Comparison of ENCODE assay signal across 32 cellular contexts in the genomic region with DNA sequence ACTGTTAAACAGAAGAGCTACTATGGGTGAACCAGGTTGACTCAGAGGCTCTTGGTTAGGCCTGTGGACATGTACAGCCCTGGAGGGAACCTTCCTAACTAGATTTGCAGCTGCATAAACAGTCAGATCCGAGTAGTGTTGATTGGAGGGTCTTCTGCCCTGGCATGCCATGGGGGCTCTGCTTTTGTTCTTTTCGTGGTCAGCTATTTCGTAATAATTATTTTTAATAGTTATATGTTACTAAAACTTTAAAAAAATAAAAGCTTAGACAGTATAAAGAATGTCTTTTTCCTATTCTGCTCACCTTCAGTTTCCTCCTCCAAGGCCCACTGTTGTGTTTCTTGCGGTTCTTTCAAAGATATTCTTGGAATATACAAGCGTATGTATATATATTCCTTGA.
DNase-seq lines count a peak whose midpoint lies in the region; ATAC-seq, FAIRE-seq and TF ChIP-seq lines count a peak whose summit lies in the region.
"Had no signal": no experiment of that assay in that cellular context is flagged by ENCODE, and none has a peak within 500 bp of the region (broad histone marks: within the 10 kb centered on the region; RNA-seq: fewer than 3 reads in every experiment).

No MANE protein-coding gene starts in this region.

- H3K56ac ChIP-seq in IMR-90 (ENCODE audit: extremely low read depth, insufficient read depth, low read length), result no peak overlapping the region

- H3K9me3 ChIP-seq in HepG2 (ENCODE audit: low read length) (no peaks in the 10 kb centered on the region), right lobe of liver (no peaks in the 10 kb centered on the region), IMR-90 (ENCODE audit: control insufficient read depth, insufficient read depth, low read length) (no peaks in the 10 kb centered on the region), K562 (replicated peaks; ENCODE audit: control insufficient read depth, insufficient read depth, low read depth, low read length) (no peaks in the 10 kb centered on the region)
- H3K9me3 ChIP-seq: BE2C, Caco-2 had no signal

- H4K5ac ChIP-seq in IMR-90 (ENCODE audit: low read depth, low read length), result no peak overlapping the region

- no peak overlapping the region for H2BK5ac ChIP-seq in IMR-90 (ENCODE audit: low read depth, low read length, poor library complexity, severe bottlenecking)

- H3K4me2 ChIP-seq in HepG2 (ENCODE audit: low read depth, low read length), result no peak overlapping the region
- H3K4me2 ChIP-seq in IMR-90 (ENCODE audit: low read depth, low read length), result no peak overlapping the region
- no peak overlapping the region for H3K4me2 ChIP-seq in K562 (ENCODE audit: insufficient read depth, low read length)
- H3K4me2 ChIP-seq: A549; BLaER1; BLaER1 treated with 17β-estradiol and CSF1 and Interleukin-3, amounts not matched to agents 10 nM and 100 nM had no signal

- FAIRE-seq in HepG2 (lab: Jason Lieb, UNC) (no peak), K562 (lab: Jason Lieb, UNC) (no peak)
- FAIRE-seq: A204.1, A549, D721Med had no signal

- no peak overlapping the region for H3K14ac ChIP-seq in IMR-90 (replicated peaks; ENCODE audit: low read depth, low read length)

- no peak for TF ChIP-seq EP300 in HepG2 (IDR thresholded peaks at IDR 0.05; ENCODE audit: low read depth in 2 of 2, low read length in 2 of 2)
- TF ChIP-seq EP300 in HepG2 (CRISPR knock-in tag; IDR thresholded peaks at IDR 0.05; ENCODE audit: borderline replicate concordance), result no peak
- TF ChIP-seq EP300 in K562 (IDR thresholded peaks at IDR 0.05; ENCODE audit: low read length), result no peak

- H3K36me3 ChIP-seq in HepG2 (replicated peaks in 1 of 2; ENCODE audit: control insufficient read depth in 1 of 2, insufficient read depth in 2 of 2, low read length in 2 of 2) (peaks cover 3 to 26% of the 10 kb centered on the region in 2 experiments; a peak in 4 of 5 replicates), right lobe of liver (peaks cover 0 to 10% (median 0%) of the 10 kb centered on the region in 4 donors), IMR-90 (ENCODE audit: control insufficient read depth, insufficient read depth, low read length) (peaks cover 2% of the 10 kb centered on the region), K562 (ENCODE audit: control insufficient read depth, insufficient read depth, low read length) (peaks cover 7% of the 10 kb centered on the region; the same call in 1 of the 3 replicates)

- ATAC-seq in HepG2 (no peak), right lobe of liver (no peak), IMR-90 (ENCODE audit: low read depth) (no peak), K562 (no peak)
- ATAC-seq: A549; CD8-positive, alpha-beta T cell had no signal

- POLR2A ChIA-PET in HepG2 (lab: Yijun Ruan, JAX), result no interaction called here
- POLR2A ChIA-PET in IMR-90 (lab: Charles Lee; ENCODE audit: unreplicated experiment), result no interaction called here
- POLR2A ChIA-PET in K562 (lab: Yijun Ruan, JAX), result interaction anchor here (0.7 to 2.4 kb wide), 2 partner anchors 10 to 17 kb away, joined by 3 to 9 read pairs; no protein-coding TSS in a partner anchor

- no peak for TF ChIP-seq POLR2A in HepG2 (IDR thresholded peaks at IDR 0.05; ENCODE audit: insufficient read depth in 1 of 2, low read depth in 2 of 2, low read length in 2 of 2)
- no peak for TF ChIP-seq POLR2A in right lobe of liver (IDR thresholded peaks at IDR 0.05)
- no peak for TF ChIP-seq POLR2A in IMR-90 (IDR thresholded peaks at IDR 0.05; ENCODE audit: low read depth, low read length)
- TF ChIP-seq POLR2A in K562 (conservative IDR thresholded peaks at IDR 0.05), result no peak

- H4K91ac ChIP-seq in IMR-90 (ENCODE audit: insufficient read depth, low read depth, low read length), result no peak overlapping the region

- H3K27ac ChIP-seq in HepG2 (ENCODE audit: extremely low read length, insufficient read depth, low read length), result no peak overlapping the region
- H3K27ac ChIP-seq in right lobe of liver, result no peak overlapping the region
- H3K27ac ChIP-seq in IMR-90 (ENCODE audit: insufficient read depth, low read length), result no peak overlapping the region
- H3K27ac ChIP-seq in K562 (ENCODE audit: extremely low read depth, low read depth, low read length), result no peak overlapping the region
- H3K27ac ChIP-seq: 22Rv1; A549; BLaER1; BLaER1 treated with 17β-estradiol and CSF1 and Interleukin-3, amounts not matched to agents 10 nM and 100 nM; C4-2B had no signal

- H4K20me1 ChIP-seq in HepG2 (ENCODE audit: insufficient read depth, low read length) (no peaks in the 10 kb centered on the region), IMR-90 (ENCODE audit: insufficient read depth, low read length) (no peaks in the 10 kb centered on the region), K562 (replicated peaks; ENCODE audit: control insufficient read depth, insufficient read depth, low read length) (no peaks in the 10 kb centered on the region)
- H4K20me1 ChIP-seq: BLaER1 had no signal

- no peak overlapping the region for H2AK5ac ChIP-seq in IMR-90 (ENCODE audit: low read depth, low read length)

- H3K9ac ChIP-seq in HepG2 (ENCODE audit: insufficient read depth, low read depth, low read length) (no peak overlapping the region), IMR-90 (ENCODE audit: low read depth, low read length) (no peak overlapping the region), K562 (ENCODE audit: insufficient read depth in 1 of 2, low read depth in 2 of 2, low read length in 2 of 2) (no peak overlapping the region)
- H3K9ac ChIP-seq: BLaER1; BLaER1 treated with 17β-estradiol and CSF1 and Interleukin-3, amounts not matched to agents 10 nM and 100 nM had no signal

- H3K4me3 ChIP-seq in HepG2 (replicated peaks in 1 of 3; ENCODE audit: insufficient read depth in 1 of 3, low read depth in 2 of 3, low read length in 3 of 3) (no peak overlapping the region), right lobe of liver (no peak overlapping the region), IMR-90 (ENCODE audit: insufficient read depth, low read depth, low read length) (no peak overlapping the region), K562 (no peak overlapping the region)
- H3K4me3 ChIP-seq: A549; BLaER1; BLaER1 treated with 17β-estradiol and CSF1 and Interleukin-3, amounts not matched to agents 10 nM and 100 nM had no signal

- no peak overlapping the region for H3K23ac ChIP-seq in IMR-90 (ENCODE audit: low read depth, low read length)

- H2BK20ac ChIP-seq in IMR-90 (ENCODE audit: low read depth, low read length), result no peak overlapping the region

- H3K4me1 ChIP-seq in HepG2 (ENCODE audit: insufficient read depth, low read length) (no peaks in the 10 kb centered on the region), right lobe of liver (no peaks in the 10 kb centered on the region), IMR-90 (ENCODE audit: control insufficient read depth, insufficient read depth, low read length) (peaks cover 5% of the 10 kb centered on the region), K562 (replicated peaks in 1 of 2; ENCODE audit: control insufficient read depth in 2 of 2, insufficient read depth in 2 of 2, low read length in 2 of 2) (no peaks in the 10 kb centered on the region)
- H3K4me1 ChIP-seq: BE2C, Caco-2 had no signal

- BruUV-seq in HepG2 (replicated peaks; lab: Mats Ljungman, UMichigan), result no TSS peak
- BruUV-seq in IMR-90 (replicated peaks; lab: Mats Ljungman, UMichigan), result no TSS peak
- no TSS peak for BruUV-seq in K562 (replicated peaks; lab: Mats Ljungman, UMichigan)

- intact Hi-C loops in HepG2 (cut with micrococcal nuclease; ENCODE audit: unreplicated experiment), result no loop called here
- intact Hi-C loops in right lobe of liver (cut with DNase I), result no loop called here
- intact Hi-C loops in IMR-90 (cut with micrococcal nuclease), result loop anchor here (5.0 kb wide), 1 partner anchor 34 kb away; no protein-coding TSS in a partner anchor
- intact Hi-C loops in K562 (cut with micrococcal nuclease), result no loop called here

- peaks cover 0 to 8% of the 10 kb centered on the region in 2 experiments; a peak in 2 of 4 replicates for H3K79me1 ChIP-seq in IMR-90 (ENCODE audit: low read depth in 1 of 2, low read length in 2 of 2)

- TF ChIP-seq CTCF in HepG2 (CRISPR knock-in tag; IDR thresholded peaks at IDR 0.05) (no peak), right lobe of liver (IDR thresholded peaks at IDR 0.05) (no peak), IMR-90 (conservative IDR thresholded peaks at IDR 0.05; ENCODE audit: low read depth, low read length) (no peak), K562 (IDR thresholded peaks at IDR 0.05 in 2 of 3, conservative IDR thresholded peaks at IDR 0.05 in 1 of 3; ENCODE audit: insufficient read depth in 2 of 3, low read depth in 1 of 3, low read length in 3 of 3) (no peak)

- TF ChIP-seq RAD21 in HepG2 (CRISPR knock-in tag; IDR thresholded peaks at IDR 0.05) (no peak), IMR-90 (IDR thresholded peaks at IDR 0.05; ENCODE audit: low read length) (no peak), K562 (CRISPR knock-in tag; conservative IDR thresholded peaks at IDR 0.05 in 1 of 2, IDR thresholded peaks at IDR 0.05 in 1 of 2) (no peak)

- CTCF ChIA-PET in HepG2 (lab: Yijun Ruan, JAX; ENCODE audit: low intra/inter-chr PET ratio, low total read pairs), result no interaction called here
- CTCF ChIA-PET in IMR-90 (lab: Yijun Ruan, JAX), result interaction anchor here (0.9 kb wide), 1 partner anchor 24 kb away, joined by 4 read pairs; no protein-coding TSS in a partner anchor
- CTCF ChIA-PET in K562 (lab: Yijun Ruan, JAX; ENCODE audit: low intra/inter-chr PET ratio), result no interaction called here

- in situ Hi-C loops in HepG2 (cut with HindIII; ENCODE audit: extremely low pct_ligation_motif_present, low pct_unique_long_range_greater_than_20kb), result no loop called here
- in situ Hi-C loops in IMR-90 (cut with MboI; ENCODE audit: low sequenced_read_pairs), result loop anchor here (10.0 kb wide), 1 partner anchor 59 kb away; no protein-coding TSS in a partner anchor
- in situ Hi-C loops in K562 (cut with MboI), result no loop called here

- H3K9me1 ChIP-seq in IMR-90 (ENCODE audit: insufficient read depth, low read length) (peaks cover 9% of the 10 kb centered on the region), K562 (ENCODE audit: control insufficient read depth, insufficient read depth, low read length) (no peaks in the 10 kb centered on the region)

- 97% methylated on average over 5 of the region's 5 CpGs for WGBS in HepG2 (ENCODE audit: low lambda C conversion rate)
- 89% methylated on average over 5 of the region's 5 CpGs for WGBS in right lobe of liver (ENCODE audit: insufficient coverage, low coverage, low lambda C conversion rate, missing lambda C conversion rate)
- WGBS in IMR-90 (ENCODE audit: extremely low coverage in 2 of 2, insufficient read length in 1 of 2), 2 experiments, result no CpG with 5 or more reads among the region's 5 CpGs
- 75% methylated on average over 5 of the region's 5 CpGs for WGBS in K562 (ENCODE audit: insufficient coverage, low coverage, missing lambda C conversion rate)

- H2AK9ac ChIP-seq in IMR-90 (replicated peaks; ENCODE audit: low read depth, low read length, poor library complexity), result no peak overlapping the region

- no peak overlapping the region for H4K8ac ChIP-seq in IMR-90 (ENCODE audit: low read depth in 2 of 2, low read length in 2 of 2)

- no peak overlapping the region for H3K4ac ChIP-seq in IMR-90 (ENCODE audit: low read depth, low read length)

- H3K27me3 ChIP-seq in HepG2 (ENCODE audit: control insufficient read depth in 1 of 2, insufficient read depth in 2 of 2, low read length in 2 of 2), result no peaks in the 10 kb centered on the region
- no peaks in the 10 kb centered on the region for H3K27me3 ChIP-seq in right lobe of liver
- no peaks in the 10 kb centered on the region for H3K27me3 ChIP-seq in IMR-90 (ENCODE audit: control insufficient read depth, insufficient read depth, low read length)
- H3K27me3 ChIP-seq in K562 (ENCODE audit: control insufficient read depth in 2 of 2, insufficient read depth in 2 of 2, low read length in 2 of 2), result no peaks in the 10 kb centered on the region
- H3K27me3 ChIP-seq: BE2C; BLaER1; BLaER1 treated with 17β-estradiol and CSF1 and Interleukin-3, amounts not matched to agents 10 nM and 100 nM had no signal

- dilution Hi-C loops in IMR-90 (cut with HindIII; ENCODE audit: low sequenced_read_pairs, unreplicated experiment), result no loop called here

- H2BK15ac ChIP-seq in IMR-90 (ENCODE audit: low read depth, low read length), result no peak overlapping the region

- H2BK120ac ChIP-seq in IMR-90 (ENCODE audit: low read depth, low read length), result no peak overlapping the region

- H2AFZ ChIP-seq in HepG2 (ENCODE audit: low read length) (no peak overlapping the region), IMR-90 (replicated peaks; ENCODE audit: low read length, poor library complexity) (no peak overlapping the region), K562 (ENCODE audit: low read depth, low read length) (no peak overlapping the region)

- no peak for DNase-seq in HepG2 (ENCODE audit: low spot score)
- DNase-seq in right lobe of liver, result no peak
- DNase-seq in IMR-90, result no peak
- no peak for DNase-seq in K562 (ENCODE audit: extremely low read depth in 1 of 4, low spot score in 3 of 4)
- no peak for DNase-seq in C1 segment of cervical spinal cord (lab: John Stamatoyannopoulos, UW)
- no peak for DNase-seq in SKM-1 treated with dmso at 0.1 percent for 144 hours (lab: John Stamatoyannopoulos, UW; ENCODE audit: unreplicated experiment)
- DNase-seq: 8988T; ACHN; AML-193; BE2C; Caco-2; Calu3; CD4-positive, alpha-beta memory T cell; CD4-positive, alpha-beta T cell; CD4-positive, CD25-positive, alpha-beta regulatory T cell; CD8-positive, alpha-beta memory T cell; CD8-positive, alpha-beta T cell; COR-L47; DMS 273 treated with DMSO at 0.1 percent for 48 hours; DMS153; DMS53; DMS79; DMS79 treated with DMSO at 0.1 percent for 48 hours; DND-41; EL had no signal

- H3K18ac ChIP-seq in IMR-90 (ENCODE audit: low read depth, low read length), result no peak overlapping the region

- H3K79me2 ChIP-seq in HepG2 (ENCODE audit: insufficient read depth, low read length) (no peaks in the 10 kb centered on the region), K562 (ENCODE audit: control insufficient read depth, insufficient read depth, low read length) (no peaks in the 10 kb centered on the region)

Comparison
In these comparisons a context has a peak if more than half of its experiments do, and no peak if none do; other contexts are left out.
1. Of the 241 proteins assayed by ChIP-seq in both HepG2 and K562: peak only in HepG2: none; only in K562: none; in both: CEBPB; in neither: 239; mixed calls (peak in some experiments, not most) for 1.